10 cellular contexts compared by ENCODE assay signal in genomic region chr17:30812218-30813177, GRCh38. TPM values are rescaled to one million over a fixed set of nuclear protein-coding genes. Genes with fewer than 3 reads are reported as not detected.
DNase-seq lines count a peak whose midpoint lies in the region; ATAC-seq and TF ChIP-seq lines count a peak whose summit lies in the region.
"Had no signal": no experiment of that assay in that cellular context is flagged by ENCODE, and none has a peak within 500 bp of the region (broad histone marks: within the 10 kb centered on the region; RNA-seq: fewer than 3 reads in every experiment).

No MANE protein-coding gene starts in this region.

- H3K4me1 Mint-ChIP-seq in naive thymus-derived CD8-positive, alpha-beta T cell: peaks cover 20 to 81% (median 66%) of the 10 kb centered on the region in 4 donors

- in situ Hi-C loops in astrocyte of the spinal cord (cut with HindIII; ENCODE audit: low sequenced_read_pairs): no loop called here

- no peak for TF ChIP-seq CTCF in astrocyte of the spinal cord (IDR thresholded peaks at IDR 0.05; ENCODE audit: low read depth, low read length)

- no peak overlapping the region for H3K4me3 ChIP-seq in astrocyte of the spinal cord (ENCODE audit: low read depth, low read length)
- H3K4me3 ChIP-seq: adrenal gland had no signal

- peak overlapping the region in 9 of 10 donors; percentile 39 to 81 (median 73) for H3K4me3 Mint-ChIP-seq in naive thymus-derived CD8-positive, alpha-beta T cell

- H3K27me3 Mint-ChIP-seq in naive thymus-derived CD8-positive, alpha-beta T cell: no peaks in the 10 kb centered on the region

- no peaks in the 10 kb centered on the region for H3K9me3 Mint-ChIP-seq in naive thymus-derived CD8-positive, alpha-beta T cell

- DNase-seq in Daoy (ENCODE audit: low read depth): peak; percentile 9
- peak; percentile 3 for DNase-seq in MV-4-11 (lab: John Stamatoyannopoulos, UW)
- DNase-seq in astrocyte of the spinal cord (ENCODE audit: low read depth, low spot score): peak; percentile 47
- DNase-seq in naive thymus-derived CD8-positive, alpha-beta T cell: no peak
- DNase-seq in central memory CD4-positive, alpha-beta T cell: no peak
- no peak for DNase-seq in NCI-H524 (lab: John Stamatoyannopoulos, UW)
- DNase-seq: hippocampal formation had no signal

- peak overlapping the region; percentile 75 to 98 (median 94) for H3K27ac Mint-ChIP-seq in naive thymus-derived CD8-positive, alpha-beta T cell

- H3K36me3 Mint-ChIP-seq in naive thymus-derived CD8-positive, alpha-beta T cell: peaks cover 4 to 38% (median 5%) of the 10 kb centered on the region in 3 donors

- ATAC-seq in naive thymus-derived CD8-positive, alpha-beta T cell: no peak
- ATAC-seq in GM21737 (IDR thresholded peaks at IDR 0.05; ENCODE audit: unreplicated experiment) (no peak), GM19023 (IDR thresholded peaks at IDR 0.05; ENCODE audit: unreplicated experiment) (no peak)

- POLR2A ChIA-PET in naive thymus-derived CD8-positive, alpha-beta T cell (lab: Charles Lee): interaction anchor here (16.1 kb wide), 1 partner anchor 10 kb away, joined by 413 read pairs; the partner anchor contains the start of gene CRLF3

RNA-seq across cellular contexts. Expression of gene CRLF3, which starts 12.0 kb away (rescaled TPM):
- total RNA-seq in Daoy (2014; rRNA removed; shearing (Covaris generic)): 28.2 and 32.5 TPM in 2 replicates
- 100 to 1,000 TPM; 128 to 138 TPM for total RNA-seq in naive thymus-derived CD8-positive, alpha-beta T cell
- 100 to 1,000 TPM; 134 to 198 (median 182) TPM for polyA plus RNA-seq in naive thymus-derived CD8-positive, alpha-beta T cell

RNA-seq across cellular contexts. Expression of gene ATAD5, which starts 19.3 kb away (rescaled TPM):
- 9.7 and 11.0 TPM in 2 replicates for total RNA-seq in Daoy (2014; rRNA removed; shearing (Covaris generic))
- total RNA-seq in naive thymus-derived CD8-positive, alpha-beta T cell: 1 to 10 TPM; 5.6 to 5.9 TPM
- 1 to 10 TPM in 2 of 3 donors, under 1 TPM in 1; 0.95 to 1.5 (median 1.5) TPM for polyA plus RNA-seq in naive thymus-derived CD8-positive, alpha-beta T cell

Comparison
In these comparisons a context has a peak if more than half of its experiments do, and no peak if none do; other contexts are left out.
1. DNase-seq: peak in Daoy (single experiment), MV-4-11 (single experiment) and astrocyte of the spinal cord (single experiment); none in naive thymus-derived CD8-positive, alpha-beta T cell (0 of 10), central memory CD4-positive, alpha-beta T cell (single experiment) and NCI-H524 (0 of 2).